In the genomic region with DNA sequence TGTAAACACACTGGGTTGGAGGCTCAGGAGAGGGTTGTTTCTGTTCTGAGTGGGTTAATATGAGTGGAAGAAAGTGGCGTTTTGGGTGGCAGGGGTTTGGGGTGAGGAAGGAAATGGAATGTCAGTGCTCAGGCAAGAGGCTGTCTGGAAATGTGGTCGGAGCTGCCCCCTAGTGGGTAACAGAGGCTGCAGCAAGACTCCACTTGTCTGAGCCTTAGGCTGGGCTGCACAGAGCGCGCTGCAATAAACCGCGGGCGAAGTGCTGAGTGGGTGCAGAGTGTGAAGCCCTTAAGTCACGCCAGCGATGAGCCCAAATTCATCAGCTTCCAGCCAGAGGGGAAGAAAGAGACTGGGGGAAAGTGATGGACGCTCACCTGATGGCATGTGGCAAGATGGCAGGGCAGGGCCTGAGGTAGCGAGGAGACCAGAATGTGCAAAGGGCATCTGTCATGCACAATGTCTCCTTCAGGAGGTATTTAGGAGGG, we compare ENCODE assay signal across 8 cellular contexts. TPM values are rescaled to one million over a fixed set of nuclear protein-coding genes. Genes with fewer than 3 reads are reported as not detected.
DNase-seq lines count a peak whose midpoint lies in the region; ATAC-seq and TF ChIP-seq lines count a peak whose summit lies in the region.

No MANE protein-coding gene starts in this region.

- H3K4me1 ChIP-seq in osteoblast (ENCODE audit: insufficient read depth, low read length) = no peaks in the 10 kb centered on the region

- no peak overlapping the region for H3K27ac ChIP-seq in RWPE1
- H3K27ac ChIP-seq in osteoblast (ENCODE audit: low read depth, low read length) = no peak overlapping the region

- H3K9me3 ChIP-seq in osteoblast (ENCODE audit: low read depth, low read length) = no peaks in the 10 kb centered on the region

- H3K4me3 Mint-ChIP-seq in activated T-helper 2 cell treated with anti-CD3 and anti-CD28 coated beads, Interferon-gamma antibody, Interleukin-2, Interleukin-4, amounts not matched to agents 10 μg/mL and 5 μg/mL and 100 μg/mL, durations not matched to agents 14 hours and 24 hours and 36 hours (ENCODE audit: low read depth) = peak overlapping the region; percentile 57

- peaks cover 27% of the 10 kb centered on the region for H3K27me3 Mint-ChIP-seq in activated T-helper 2 cell treated with anti-CD3 and anti-CD28 coated beads, Interferon-gamma antibody, Interleukin-2, Interleukin-4, amounts not matched to agents 10 μg/mL and 5 μg/mL and 100 μg/mL, durations not matched to agents 14 hours and 24 hours and 36 hours (ENCODE audit: low read depth)

- no peaks in the 10 kb centered on the region for H3K36me3 Mint-ChIP-seq in activated T-helper 2 cell treated with anti-CD3 and anti-CD28 coated beads, Interferon-gamma antibody, Interleukin-2, Interleukin-4, amounts not matched to agents 10 μg/mL and 5 μg/mL and 100 μg/mL, durations not matched to agents 14 hours and 24 hours and 36 hours (ENCODE audit: low read depth)

- peak overlapping the region; percentile 96 for H2AFZ ChIP-seq in osteoblast (ENCODE audit: low read length)

- H3K9me3 Mint-ChIP-seq in activated T-helper 2 cell treated with anti-CD3 and anti-CD28 coated beads, Interferon-gamma antibody, Interleukin-2, Interleukin-4, amounts not matched to agents 10 μg/mL and 5 μg/mL and 100 μg/mL, durations not matched to agents 14 hours and 24 hours and 36 hours = no peaks in the 10 kb centered on the region

- H3K4me2 ChIP-seq in osteoblast (ENCODE audit: insufficient read depth, low read length) = peak overlapping the region; percentile 94

- peaks cover 4% of the 10 kb centered on the region for H4K20me1 ChIP-seq in osteoblast (ENCODE audit: insufficient read depth, low read length)

- CTCF ChIA-PET in RWPE1 (lab: Yijun Ruan, JAX) = interaction anchor here (0.6 to 1.7 kb wide), 16 partner anchors 8 to 1185 kb away, joined by 3 to 7 read pairs (median 3); no protein-coding TSS in a partner anchor

- no peaks in the 10 kb centered on the region for H3K79me2 ChIP-seq in osteoblast (ENCODE audit: insufficient read depth, low read length)

- H3K4me3 ChIP-seq in foreskin fibroblast (ENCODE audit: low read depth in 1 of 2, low read length in 2 of 2) (peak overlapping the region; percentile 27 to 43), osteoblast (ENCODE audit: insufficient read depth, low read length) (peak overlapping the region; percentile 75)

- DNase-seq in COLO668 (lab: John Stamatoyannopoulos, UW; ENCODE audit: unreplicated experiment) (peak; percentile 68), Kasumi-1 (lab: John Stamatoyannopoulos, UW) (peak; percentile 77 to 89), RWPE1 (ENCODE audit: low spot score) (peak; percentile 63), foreskin fibroblast (peak; percentile 62 to 86), osteoblast (ENCODE audit: insufficient read length, low spot score, missing footprints) (peak; percentile 96), superior temporal gyrus (ENCODE audit: extremely low spot score) (peak; percentile 89)
- peak; percentile 57 for DNase-seq in activated T-helper 2 cell treated with anti-CD3 and anti-CD28 coated beads, Interferon-gamma antibody, Interleukin-2, Interleukin-4, amounts not matched to agents 10 μg/mL and 5 μg/mL and 100 μg/mL, durations not matched to agents 14 hours and 24 hours and 36 hours (ENCODE audit: low spot score)

- POLR2A ChIA-PET in RWPE1 (lab: Yijun Ruan, JAX; ENCODE audit: low non-redundant PET) = no interaction called here

- H3K27me3 ChIP-seq in osteoblast (ENCODE audit: insufficient read depth, low read length) = peaks cover 18% of the 10 kb centered on the region

- H3K4me1 Mint-ChIP-seq in activated T-helper 2 cell treated with anti-CD3 and anti-CD28 coated beads, Interferon-gamma antibody, Interleukin-2, Interleukin-4, amounts not matched to agents 10 μg/mL and 5 μg/mL and 100 μg/mL, durations not matched to agents 14 hours and 24 hours and 36 hours (ENCODE audit: low read depth) = peaks cover 2% of the 10 kb centered on the region

- H3K27ac Mint-ChIP-seq in activated T-helper 2 cell treated with anti-CD3 and anti-CD28 coated beads, Interferon-gamma antibody, Interleukin-2, Interleukin-4, amounts not matched to agents 10 μg/mL and 5 μg/mL and 100 μg/mL, durations not matched to agents 14 hours and 24 hours and 36 hours = no peak overlapping the region

- H3K36me3 ChIP-seq in osteoblast (ENCODE audit: insufficient read depth, low read length) = no peaks in the 10 kb centered on the region

- intact Hi-C loops in activated T-helper 2 cell treated with anti-CD3 and anti-CD28 coated beads, Interferon-gamma antibody, Interleukin-2, Interleukin-4, amounts not matched to agents 10 μg/mL and 5 μg/mL and 100 μg/mL, durations not matched to agents 14 hours and 24 hours and 36 hours (cut with micrococcal nuclease) = loop anchor here (2.0 kb wide), 2 partner anchors 35 to 141 kb away; no protein-coding TSS in a partner anchor

- peak; percentile 93 for TF ChIP-seq CTCF in RWPE1 (conservative IDR thresholded peaks at IDR 0.05; ENCODE audit: low read depth)
- peak; percentile 96 for TF ChIP-seq CTCF in foreskin fibroblast (IDR thresholded peaks at IDR 0.05; ENCODE audit: low read depth, low read length)
- peak; percentile 95 for TF ChIP-seq CTCF in osteoblast (IDR thresholded peaks at IDR 0.05; ENCODE audit: extremely low read depth, low read depth, low read length)

- peak; percentile 89 for ATAC-seq in GM21423 (IDR thresholded peaks at IDR 0.05; ENCODE audit: unreplicated experiment)

RNA-seq across cellular contexts. Expression of gene VSX2, which starts 12.3 kb away (rescaled TPM):
- total RNA-seq in activated T-helper 2 cell treated with anti-CD3 and anti-CD28 coated beads, Interferon-gamma antibody, Interleukin-2, Interleukin-4, amounts not matched to agents 10 μg/mL and 5 μg/mL and 100 μg/mL, durations not matched to agents 14 hours and 24 hours and 36 hours = not detected in 2 replicates
- not detected in 2 replicates for total RNA-seq in osteoblast

RNA-seq across cellular contexts. Expression of gene ABCD4, which starts 51.1 kb away (rescaled TPM):
- 46.2 and 48.5 TPM in 2 replicates for total RNA-seq in activated T-helper 2 cell treated with anti-CD3 and anti-CD28 coated beads, Interferon-gamma antibody, Interleukin-2, Interleukin-4, amounts not matched to agents 10 μg/mL and 5 μg/mL and 100 μg/mL, durations not matched to agents 14 hours and 24 hours and 36 hours
- 35.7 and 38.7 TPM in 2 replicates for total RNA-seq in osteoblast
